Comparison of ENCODE assay signal across 8 cellular contexts in genomic region chr10:102835007-102835482, GRCh38.
DNase-seq lines count a peak whose midpoint lies in the region; ATAC-seq lines count a peak whose summit lies in the region.

No MANE protein-coding gene starts in this region.

- DNase-seq in D341Med (ENCODE audit: low spot score) = peak; percentile 77
- peak; percentile 41 for DNase-seq in NCI-H345 treated with DMSO at 0.1 percent for 48 hours (lab: John Stamatoyannopoulos, UW; ENCODE audit: unreplicated experiment)
- peak; percentile 60 for DNase-seq in activated CD4-positive, alpha-beta T cell treated with anti-CD3 and anti-CD28 coated beads for 1 hour
- peak; percentile 50 to 66 for DNase-seq in central memory CD8-positive, alpha-beta T cell (ENCODE audit: low spot score in 2 of 2)
- peak; percentile 72 for DNase-seq in kidney tubule cell (ENCODE audit: low spot score)
- DNase-seq in stimulated activated CD4-positive, alpha-beta T cell treated with anti-CD3 and anti-CD28 coated beads, Interleukin-4, amount 100 ng/mL, for 24 hours = peak; percentile 82

- H3K36me3 Mint-ChIP-seq in central memory CD8-positive, alpha-beta T cell (ENCODE audit: insufficient read depth) = peaks cover 1% of the 10 kb centered on the region

- H3K4me3 Mint-ChIP-seq in central memory CD8-positive, alpha-beta T cell = no peak overlapping the region

- peaks cover 10% of the 10 kb centered on the region for H3K9me3 Mint-ChIP-seq in central memory CD8-positive, alpha-beta T cell

- peaks cover 37% of the 10 kb centered on the region for H3K27me3 Mint-ChIP-seq in central memory CD8-positive, alpha-beta T cell

- H3K27ac Mint-ChIP-seq in central memory CD8-positive, alpha-beta T cell (ENCODE audit: low read depth) = no peak overlapping the region

- H3K4me1 Mint-ChIP-seq in central memory CD8-positive, alpha-beta T cell = peaks cover 5% of the 10 kb centered on the region

- ATAC-seq in HG02763 (IDR thresholded peaks at IDR 0.05; ENCODE audit: unreplicated experiment) (peak; percentile 51), GM19455 (IDR thresholded peaks at IDR 0.05; ENCODE audit: unreplicated experiment) (no peak)
- ATAC-seq in central memory CD8-positive, alpha-beta T cell (replicated peaks; ENCODE audit: extremely low read depth, poor library complexity, severe bottlenecking) = peak; percentile 62
